17 cellular contexts compared by ENCODE assay signal in the genomic region with DNA sequence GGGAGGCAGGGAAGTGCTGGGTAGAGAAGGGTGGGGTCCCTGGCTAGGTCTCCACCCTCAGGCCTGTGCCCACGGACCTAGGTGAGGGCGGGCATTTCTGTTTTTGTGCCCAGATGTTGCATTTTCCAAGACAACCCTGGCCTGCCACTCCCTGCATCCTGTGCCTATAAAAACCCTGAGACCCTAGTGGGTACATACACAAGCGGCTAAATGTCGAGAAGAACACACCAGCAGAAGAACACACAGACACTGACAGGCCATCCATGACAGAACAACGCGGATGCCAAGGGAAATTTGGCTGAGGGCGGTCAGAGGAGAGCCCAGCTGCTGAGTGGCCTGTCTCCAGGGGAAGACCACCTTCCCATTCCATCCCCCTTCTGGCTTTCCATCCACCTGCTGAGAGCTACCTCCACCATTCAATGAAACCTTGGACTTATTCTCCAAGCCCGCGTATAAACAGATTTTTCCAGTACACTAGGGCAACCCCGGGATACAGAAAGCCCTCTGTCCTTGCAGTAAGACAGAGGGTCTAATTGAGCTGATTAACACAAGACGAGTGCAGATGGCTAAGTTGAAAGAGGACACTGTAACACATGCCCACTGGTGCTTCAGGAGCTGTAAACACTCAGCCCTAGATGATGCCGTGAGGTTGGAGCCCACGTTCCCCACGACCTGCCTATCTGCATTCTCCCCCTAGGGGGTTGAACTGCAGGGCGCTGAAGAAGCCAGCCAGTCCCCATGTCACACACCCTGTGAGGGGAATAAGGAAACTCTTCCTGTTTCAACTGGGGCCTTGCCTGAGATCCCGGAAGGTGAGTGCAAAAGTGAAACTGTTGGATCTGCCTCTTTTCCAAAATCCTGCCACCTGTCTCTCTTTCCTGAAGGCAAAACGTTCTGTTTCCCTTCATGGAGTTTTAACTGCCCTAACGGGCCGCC.
"Had no signal": no experiment of that assay in that cellular context is flagged by ENCODE, and none has a peak within 500 bp of the region (broad histone marks: within the 10 kb centered on the region; RNA-seq: fewer than 3 reads in every experiment).

No MANE protein-coding gene starts in this region.

- H3K4me2 ChIP-seq: neural progenitor cell had no signal

- H2AFZ ChIP-seq: neural progenitor cell, parathyroid adenoma had no signal

- H3K27me3 ChIP-seq: body of pancreas, colonic mucosa, esophagus squamous epithelium, neural progenitor cell, uterus had no signal

- H3K36me3 Mint-ChIP-seq: mesothelial cell of epicardium; neural progenitor cell; stimulated activated effector memory CD8-positive, alpha-beta T cell treated with anti-CD3 and anti-CD28 coated beads, Interleukin-12 subunit alpha, Interleukin-12 subunit beta, amount 100 ng/mL, for 72 hours had no signal

- H3K4me3 ChIP-seq: body of pancreas, colonic mucosa, esophagus squamous epithelium, neural progenitor cell, uterus had no signal

- H3K27ac Mint-ChIP-seq: activated CD4-positive, alpha-beta T cell treated with anti-CD3 and anti-CD28 coated beads, Interleukin-2, amount 10 ng/mL, durations not matched to agents 7 days and 5 days; activated naive CD8-positive, alpha-beta T cell; activated T-cell treated with anti-CD3 and anti-CD28 coated beads, Interleukin-2, amount 50 U/mL, for 72 hours; mesothelial cell of epicardium; neural progenitor cell; stimulated activated effector memory CD8-positive, alpha-beta T cell treated with anti-CD3 and anti-CD28 coated beads, Interleukin-12 subunit alpha, Interleukin-12 subunit beta, amount 100 ng/mL, for 72 hours had no signal

- H3K9me3 Mint-ChIP-seq: activated CD4-positive, alpha-beta T cell treated with anti-CD3 and anti-CD28 coated beads, Interleukin-2, amount 10 ng/mL, durations not matched to agents 7 days and 5 days; neural progenitor cell; stimulated activated effector memory CD8-positive, alpha-beta T cell treated with anti-CD3 and anti-CD28 coated beads, Interleukin-12 subunit alpha, Interleukin-12 subunit beta, amount 100 ng/mL, for 72 hours had no signal

- H3K4me1 ChIP-seq: body of pancreas, colonic mucosa, neural progenitor cell, parathyroid adenoma, uterus had no signal

- DNase-seq: activated CD4-positive, alpha-beta T cell treated with anti-CD3 and anti-CD28 coated beads, Interleukin-2, amount 10 ng/mL, durations not matched to agents 7 days and 5 days; activated CD8-positive, alpha-beta memory T cell treated with anti-CD3 and anti-CD28 coated beads, Interleukin-2, amount 50 U/mL, for 48 hours; activated gamma-delta T cell; activated T-cell treated with anti-CD3 and anti-CD28 coated beads, Interleukin-2, amount 50 U/mL, for 72 hours; amniotic stem cell; body of pancreas; central memory CD4-positive, alpha-beta T cell; colonic mucosa; esophagus squamous epithelium; kidney glomerular epithelial cell; T-helper 2 cell; uterus had no signal

- H3K4me3 Mint-ChIP-seq: activated CD4-positive, alpha-beta T cell treated with anti-CD3 and anti-CD28 coated beads, Interleukin-2, amount 10 ng/mL, durations not matched to agents 7 days and 5 days; activated naive CD8-positive, alpha-beta T cell; activated T-cell treated with anti-CD3 and anti-CD28 coated beads, Interleukin-2, amount 50 U/mL, for 72 hours; mesothelial cell of epicardium; neural progenitor cell; stimulated activated effector memory CD8-positive, alpha-beta T cell treated with anti-CD3 and anti-CD28 coated beads, Interleukin-12 subunit alpha, Interleukin-12 subunit beta, amount 100 ng/mL, for 72 hours had no signal

- H3K9ac ChIP-seq: neural progenitor cell, parathyroid adenoma had no signal

- H3K79me2 ChIP-seq: parathyroid adenoma had no signal

- H3K9me3 ChIP-seq: body of pancreas, colonic mucosa, esophagus squamous epithelium, uterus had no signal

- H3K4me1 Mint-ChIP-seq: activated CD4-positive, alpha-beta T cell treated with anti-CD3 and anti-CD28 coated beads, Interleukin-2, amount 10 ng/mL, durations not matched to agents 7 days and 5 days had no signal

- H3K36me3 ChIP-seq: colonic mucosa, esophagus squamous epithelium, neural progenitor cell, uterus had no signal

- ATAC-seq: activated T-cell treated with anti-CD3 and anti-CD28 coated beads, Interleukin-2, amount 50 U/mL, for 72 hours; body of pancreas; stimulated activated effector memory CD8-positive, alpha-beta T cell treated with anti-CD3 and anti-CD28 coated beads, Interleukin-12 subunit alpha, Interleukin-12 subunit beta, amount 100 ng/mL, for 72 hours had no signal

- H3K27ac ChIP-seq: body of pancreas, colonic mucosa, esophagus squamous epithelium, neural progenitor cell, parathyroid adenoma, uterus had no signal

- H3K27me3 Mint-ChIP-seq: activated naive CD8-positive, alpha-beta T cell had no signal
